In genomic region chr1:7187121-7187510, GRCh38 we compare ENCODE assay signal across 19 cellular contexts.
DNase-seq lines count a peak whose midpoint lies in the region; ATAC-seq and TF ChIP-seq lines count a peak whose summit lies in the region.
"Had no signal": no experiment of that assay in that cellular context is flagged by ENCODE, and none has a peak within 500 bp of the region (broad histone marks: within the 10 kb centered on the region; RNA-seq: fewer than 3 reads in every experiment).

No MANE protein-coding gene starts in this region.

- H3K4me3 ChIP-seq in HCT116 (replicated peaks in 1 of 2; ENCODE audit: low read depth in 1 of 2, low read length in 2 of 2) (no peak overlapping the region), adipocyte (ENCODE audit: low read length) (no peak overlapping the region), colonic mucosa (no peak overlapping the region)
- H3K4me3 ChIP-seq: BLaER1 treated with 17β-estradiol and CSF1 and Interleukin-3, amounts not matched to agents 10 nM and 100 nM; GM12878; HAP-1 had no signal

- H3K27ac ChIP-seq in C4-2B (no peak overlapping the region), HCT116 (ENCODE audit: low read depth, low read length) (no peak overlapping the region), colonic mucosa (no peak overlapping the region)
- H3K27ac ChIP-seq: BLaER1 treated with 17β-estradiol and CSF1 and Interleukin-3, amounts not matched to agents 10 nM and 100 nM had no signal

- H3K36me3 ChIP-seq in HCT116 (ENCODE audit: control insufficient read depth in 1 of 2, insufficient read depth in 2 of 2, low read length in 2 of 2) (no peaks in the 10 kb centered on the region), adipocyte (ENCODE audit: control insufficient read depth, insufficient read depth, low read length, severe bottlenecking) (no peaks in the 10 kb centered on the region), colonic mucosa (no peaks in the 10 kb centered on the region)
- H3K36me3 ChIP-seq: BE2C; BLaER1 treated with 17β-estradiol and CSF1 and Interleukin-3, amounts not matched to agents 10 nM and 100 nM; HAP-1 had no signal

- POLR2A ChIA-PET in HCT116 (lab: Charles Lee) = no interaction called here

- TF ChIP-seq RAD21 in HCT116 (IDR thresholded peaks at IDR 0.05; ENCODE audit: low read depth) = no peak

- no peaks in the 10 kb centered on the region for H3K9me2 ChIP-seq in HCT116 (ENCODE audit: insufficient read depth)

- TF ChIP-seq POLR2A in HCT116 (IDR thresholded peaks at IDR 0.05; ENCODE audit: borderline replicate concordance, extremely low read depth, insufficient read depth, insufficient read length) = no peak

- CTCF ChIA-PET in HCT116 (lab: Charles Lee) = no interaction called here

- H3K79me2 ChIP-seq in HCT116 (ENCODE audit: insufficient read depth, low read length) = no peaks in the 10 kb centered on the region

- H3K4me1 ChIP-seq in HCT116 (ENCODE audit: control insufficient read depth in 1 of 2, insufficient read depth in 2 of 2, low read length in 2 of 2) (peaks cover 0 to 8% of the 10 kb centered on the region in 2 experiments; a peak in 3 of 4 replicates), adipocyte (ENCODE audit: control insufficient read depth, insufficient read depth, low read length) (no peaks in the 10 kb centered on the region), colonic mucosa (no peaks in the 10 kb centered on the region)
- H3K4me1 ChIP-seq: BE2C; BLaER1 treated with 17β-estradiol and CSF1 and Interleukin-3, amounts not matched to agents 10 nM and 100 nM; Caco-2; HAP-1 had no signal

- no peak overlapping the region for H2AFZ ChIP-seq in HCT116 (ENCODE audit: low read depth, low read length, poor library complexity, severe bottlenecking)

- RAD21 ChIA-PET in HCT116 (lab: Charles Lee; ENCODE audit: low non-redundant PET in 1 of 2, low total read pairs in 2 of 2, uncharacterized antibody in 2 of 2, unreplicated experiment in 2 of 2) = no interaction called here

- H3K27me3 ChIP-seq in HCT116 (ENCODE audit: insufficient read depth, low read length) (0 out of 2 replicates have a peak, but pooled peaks cover 6% of the 10 kb centered on the region), adipocyte (replicated peaks; ENCODE audit: control insufficient read depth, insufficient read depth, low read length) (peaks cover 10% of the 10 kb centered on the region), colonic mucosa (no peaks in the 10 kb centered on the region)
- H3K27me3 ChIP-seq: BE2C; BLaER1 treated with 17β-estradiol and CSF1 and Interleukin-3, amounts not matched to agents 10 nM and 100 nM had no signal

- H3K9ac ChIP-seq in HCT116 (ENCODE audit: low read length) (no peak overlapping the region), adipocyte (ENCODE audit: low read length) (no peak overlapping the region), colonic mucosa (ENCODE audit: low read depth in 2 of 2, low read length in 2 of 2) (no peak overlapping the region)
- H3K9ac ChIP-seq: BLaER1 treated with 17β-estradiol and CSF1 and Interleukin-3, amounts not matched to agents 10 nM and 100 nM had no signal

- no peaks in the 10 kb centered on the region for H3K9me3 ChIP-seq in HCT116 (ENCODE audit: control insufficient read depth in 1 of 2, insufficient read depth in 1 of 2, low read depth in 1 of 2, low read length in 2 of 2)
- no peaks in the 10 kb centered on the region for H3K9me3 ChIP-seq in adipocyte (ENCODE audit: control insufficient read depth, low read length)
- H3K9me3 ChIP-seq in colonic mucosa = no peaks in the 10 kb centered on the region
- H3K9me3 ChIP-seq: BE2C, Caco-2, HAP-1 had no signal

- intact Hi-C loops in HCT116 (cut with micrococcal nuclease) = no loop called here
- intact Hi-C loops in colonic mucosa (cut with DNase I) = no loop called here

- no peak for ATAC-seq in HCT116
- ATAC-seq: CD8-positive, alpha-beta T cell; GM12878 had no signal

- peak; percentile 16; the same call in 1 of the 2 replicates for TF ChIP-seq CTCF in C4-2B (conservative IDR thresholded peaks at IDR 0.05)
- no peak for TF ChIP-seq CTCF in HCT116 (IDR thresholded peaks at IDR 0.05 in 2 of 3, conservative IDR thresholded peaks at IDR 0.05 in 1 of 3; ENCODE audit: borderline replicate concordance in 1 of 3, insufficient read depth in 1 of 3, low read depth in 2 of 3, low read length in 2 of 3)
- TF ChIP-seq CTCF in colonic mucosa (IDR thresholded peaks at IDR 0.05) = no peak

- H3K4me2 ChIP-seq in HCT116 (ENCODE audit: low read length) = peak overlapping the region; percentile 70
- H3K4me2 ChIP-seq: BLaER1 treated with 17β-estradiol and CSF1 and Interleukin-3, amounts not matched to agents 10 nM and 100 nM had no signal

- BruUV-seq in HCT116 (replicated peaks; lab: Mats Ljungman, UMichigan) = no TSS peak

- no peaks in the 10 kb centered on the region for H4K20me1 ChIP-seq in HCT116 (ENCODE audit: insufficient read depth)
- H4K20me1 ChIP-seq: BLaER1 treated with 17β-estradiol and CSF1 and Interleukin-3, amounts not matched to agents 10 nM and 100 nM had no signal

- DNase-seq in HCT116 (ENCODE audit: low read depth, low spot score) (no peak), adipocyte (ENCODE audit: low read depth) (peak; percentile 5), fibroblast of peridontal ligament (ENCODE audit: extremely low read depth) (peak; percentile 43), GF-D8 (lab: John Stamatoyannopoulos, UW) (no peak), AG20443 (ENCODE audit: low spot score) (no peak), colonic mucosa (no peak)
- DNase-seq in stimulated activated CD4-positive, alpha-beta T cell treated with anti-CD3 and anti-CD28 coated beads, Interleukin-15, amount 100 ng/mL, for 24 hours = no peak
- DNase-seq: AML-193; BE2C; Caco-2; CD4-positive, CD25-positive, alpha-beta regulatory T cell; CD8-positive, alpha-beta T cell; DMS153; DND-41; GOT3 had no signal

TF ChIP-seq in HCT116, 20 proteins besides CTCF, POLR2A, EP300 and RAD21:
- TF ChIP-seq EZH2 (IDR thresholded peaks at IDR 0.05) (no peak), ZFX (IDR thresholded peaks at IDR 0.05) (no peak), JUND (IDR thresholded peaks at IDR 0.05) (no peak), MAX (IDR thresholded peaks at IDR 0.05) (no peak), EZH2phosphoT487 (IDR thresholded peaks at IDR 0.05; ENCODE audit: borderline replicate concordance) (no peak), YY1 (IDR thresholded peaks at IDR 0.05; ENCODE audit: extremely low read depth, insufficient replicate concordance, low read depth, low read length) (no peak), SIN3A (IDR thresholded peaks at IDR 0.05; ENCODE audit: low read depth) (no peak), ELF1 (IDR thresholded peaks at IDR 0.05; ENCODE audit: borderline replicate concordance, low read depth) (no peak), EGR1 (IDR thresholded peaks at IDR 0.05; ENCODE audit: low read depth) (no peak), ATF3 (IDR thresholded peaks at IDR 0.05) (no peak), POLR2AphosphoS5 (IDR thresholded peaks at IDR 0.05; ENCODE audit: low read depth, low read length) (no peak), SRF (IDR thresholded peaks at IDR 0.05; ENCODE audit: low read depth) (no peak), SP1 (IDR thresholded peaks at IDR 0.05; ENCODE audit: low read depth) (no peak), FOSL1 (IDR thresholded peaks at IDR 0.05; ENCODE audit: low read depth) (no peak), CEBPB (IDR thresholded peaks at IDR 0.05; ENCODE audit: low read depth) (no peak), ZNF274 (IDR thresholded peaks at IDR 0.05; ENCODE audit: low read depth, low read length) (no peak), TCF7L2 (IDR thresholded peaks at IDR 0.05; ENCODE audit: borderline replicate concordance, extremely low read depth, insufficient read depth, insufficient read length) (no peak), CBX3 (IDR thresholded peaks at IDR 0.05; ENCODE audit: low read depth) (no peak), REST (IDR thresholded peaks at IDR 0.05; ENCODE audit: low read depth) (no peak)

Comparison
In these comparisons a context has a peak if more than half of its experiments do, and no peak if none do; other contexts are left out.
1. DNase-seq: peak in adipocyte (single experiment) and fibroblast of peridontal ligament (single experiment); none in HCT116 (single experiment), GF-D8 (single experiment), AG20443 (single experiment), colonic mucosa (single experiment) and stimulated activated CD4-positive, alpha-beta T cell treated with anti-CD3 and anti-CD28 coated beads, Interleukin-15, amount 100 ng/mL, for 24 hours (single experiment).